In genomic region chr2:2561346-2562095, GRCh38 we compare ENCODE assay signal across 9 cellular contexts.
"Had no signal": no experiment of that assay in that cellular context is flagged by ENCODE, and none has a peak within 500 bp of the region (broad histone marks: within the 10 kb centered on the region; RNA-seq: fewer than 3 reads in every experiment).

No MANE protein-coding gene starts in this region.

- H3K36me3 ChIP-seq: HAP-1 had no signal

- ATAC-seq: HCT116, HepG2 had no signal

- H3K4me3 Mint-ChIP-seq: HFFc6, IgD-negative memory B cell had no signal

- H3K9me3 ChIP-seq: HAP-1 had no signal

- H3K27me3 Mint-ChIP-seq: IgD-negative memory B cell had no signal

- DNase-seq: GM23248, GOT3, H7, HFFc6 had no signal

- H3K27ac Mint-ChIP-seq: HFFc6, IgD-negative memory B cell had no signal

- H3K4me3 ChIP-seq: GM23248, HAP-1 had no signal

- H3K4me1 ChIP-seq: HAP-1 had no signal

- H3K4me1 Mint-ChIP-seq: IgD-negative memory B cell had no signal

- H3K36me3 Mint-ChIP-seq: IgD-negative memory B cell had no signal

- H3K9ac ChIP-seq: GM23248 had no signal

- H3K27ac ChIP-seq: GM23248, HL-60 had no signal
